Comparison of ENCODE assay signal across 10 cellular contexts in genomic region chr6:41426888-41427641, GRCh38.
A peak's percentile ranks its signal among the peaks of the same experiment; 100 is the strongest.
DNase-seq lines count a peak whose midpoint lies in the region; ATAC-seq and TF ChIP-seq lines count a peak whose summit lies in the region.
"Had no signal": no experiment of that assay in that cellular context is flagged by ENCODE, and none has a peak within 500 bp of the region (broad histone marks: within the 10 kb centered on the region; RNA-seq: fewer than 3 reads in every experiment).

No MANE protein-coding gene starts in this region.

- intact Hi-C loops in colonic mucosa (cut with DNase I) (no loop called here), thyroid gland (cut with DNase I) (no loop called here)

- peaks cover 16% of the 10 kb centered on the region for H3K4me1 ChIP-seq in NT2/D1 (ENCODE audit: insufficient read depth, insufficient read length)
- H3K4me1 ChIP-seq in colonic mucosa, result peaks cover 8% of the 10 kb centered on the region
- peaks cover 35% of the 10 kb centered on the region for H3K4me1 ChIP-seq in mesodermal cell (ENCODE audit: control insufficient read depth, insufficient read depth, low read length, poor library complexity, severe bottlenecking)
- peaks cover 19 to 50% of the 10 kb centered on the region in 2 donors for H3K4me1 ChIP-seq in thyroid gland

- TF ChIP-seq CTCF in colonic mucosa (IDR thresholded peaks at IDR 0.05), result no peak
- TF ChIP-seq CTCF in thyroid gland (IDR thresholded peaks at IDR 0.05), result no peak

- H3K9me3 ChIP-seq in NT2/D1 (ENCODE audit: insufficient read depth, low read length), result no peaks in the 10 kb centered on the region
- H3K9me3 ChIP-seq in colonic mucosa, result no peaks in the 10 kb centered on the region
- H3K9me3 ChIP-seq in mesodermal cell (ENCODE audit: control insufficient read depth, low read length), result no peaks in the 10 kb centered on the region
- no peaks in the 10 kb centered on the region for H3K9me3 ChIP-seq in thyroid gland

- H3K9ac ChIP-seq in NT2/D1 (ENCODE audit: insufficient read length, low read depth) (no peak overlapping the region), colonic mucosa (ENCODE audit: low read depth in 2 of 2, low read length in 2 of 2) (peak overlapping the region in 1 of 2 donors; percentile 78)

- H3K4me3 ChIP-seq in NT2/D1 (ENCODE audit: insufficient read length, low read depth), result peak overlapping the region; percentile 1
- peak overlapping the region; percentile 45 for H3K4me3 ChIP-seq in colonic mucosa
- H3K4me3 ChIP-seq in mesodermal cell (ENCODE audit: extremely low read depth, insufficient read depth, low read length, poor library complexity, severe bottlenecking), result peak overlapping the region; percentile 1
- H3K4me3 ChIP-seq in thyroid gland (replicated peaks in 1 of 3), result peak overlapping the region in 1 of 3 donors; percentile 39

- H3K27me3 ChIP-seq in NT2/D1 (ENCODE audit: insufficient read depth, insufficient read length), result peaks cover 66% of the 10 kb centered on the region
- peaks cover 14% of the 10 kb centered on the region for H3K27me3 ChIP-seq in colonic mucosa
- H3K27me3 ChIP-seq in thyroid gland, result no peaks in the 10 kb centered on the region

- H3K36me3 ChIP-seq in NT2/D1 (ENCODE audit: insufficient read depth, insufficient read length, low read length), result no peaks in the 10 kb centered on the region
- no peaks in the 10 kb centered on the region for H3K36me3 ChIP-seq in colonic mucosa
- H3K36me3 ChIP-seq in mesodermal cell (ENCODE audit: control insufficient read depth, insufficient read depth, low read length), result no peaks in the 10 kb centered on the region
- no peaks in the 10 kb centered on the region for H3K36me3 ChIP-seq in thyroid gland

- ATAC-seq in HG03108 (IDR thresholded peaks at IDR 0.05; ENCODE audit: unreplicated experiment) (no peak), left lobe of liver (no peak)

- WGBS in mesodermal cell (ENCODE audit: insufficient coverage in 2 of 2), 2 experiments, result 1 to 3% methylated on average over 23 to 27 of the region's 30 CpGs
- WGBS in thyroid gland, 2 donors, result 29 to 43% methylated on average over 16 to 25 of the region's 30 CpGs

- DNase-seq in NT2/D1 (ENCODE audit: low read depth, low spot score) (no peak), colonic mucosa (no peak), thyroid gland (no peak), mesenteric fat pad (ENCODE audit: low spot score) (no peak), left lobe of liver (ENCODE audit: low spot score) (no peak)
- no peak for DNase-seq in stimulated activated CD8-positive, alpha-beta memory T cell treated with anti-CD3 and anti-CD28 coated beads, Interleukin-4, amount 100 ng/mL, for 48 hours
- DNase-seq: NCI-H524 treated with DMSO at 0.1 percent for 48 hours, SW 1271 had no signal

- no peak for TF ChIP-seq POLR2A in thyroid gland (IDR thresholded peaks at IDR 0.05)

- peak overlapping the region; percentile 50 for H3K27ac ChIP-seq in colonic mucosa
- H3K27ac ChIP-seq in mesodermal cell (ENCODE audit: low read depth, low read length, severe bottlenecking), result no peak overlapping the region
- peak overlapping the region; percentile 87 to 92 (median 90) for H3K27ac ChIP-seq in thyroid gland
